9 cellular contexts compared by ENCODE assay signal in the genomic region with DNA sequence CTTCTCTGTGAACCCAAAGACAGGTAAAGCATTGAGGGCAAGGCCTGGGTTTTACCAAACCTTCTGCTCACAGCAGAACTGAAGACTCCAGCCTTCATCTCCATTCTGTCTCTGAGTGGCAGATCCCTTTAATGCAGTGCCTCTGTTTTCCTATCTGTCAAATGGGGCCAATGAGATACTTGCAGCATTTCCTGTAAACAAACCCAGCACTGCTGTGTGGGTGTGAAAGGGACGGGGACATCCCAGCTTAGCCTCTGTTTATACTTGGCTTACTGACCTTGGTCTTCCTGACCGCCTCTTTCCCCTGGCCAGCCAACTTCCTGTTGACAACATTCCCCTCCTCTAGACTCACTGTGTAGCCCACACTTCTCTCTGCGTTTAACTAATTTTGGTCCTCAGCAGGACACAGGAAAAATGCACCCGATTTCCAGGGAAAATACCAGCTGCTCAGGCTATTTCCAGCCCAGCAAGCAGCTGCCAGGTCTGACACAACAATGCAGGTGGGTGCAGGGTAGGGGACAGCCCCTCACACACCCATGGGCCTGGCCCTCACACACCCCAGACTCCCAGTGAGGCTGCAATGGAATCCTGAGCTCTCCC.
A peak's percentile ranks its signal among the peaks of the same experiment; 100 is the strongest.
DNase-seq lines count a peak whose midpoint lies in the region; ATAC-seq and TF ChIP-seq lines count a peak whose summit lies in the region.
"Had no signal": no experiment of that assay in that cellular context is flagged by ENCODE, and none has a peak within 500 bp of the region (broad histone marks: within the 10 kb centered on the region; RNA-seq: fewer than 3 reads in every experiment).

No MANE protein-coding gene starts in this region.

- peaks cover 9% of the 10 kb centered on the region for H3K9me1 ChIP-seq in IMR-90 (ENCODE audit: insufficient read depth, low read length)

- H3K27ac Mint-ChIP-seq in type B pancreatic cell, result no peak overlapping the region

- peak overlapping the region; percentile 87 for H2BK120ac ChIP-seq in IMR-90 (ENCODE audit: low read depth, low read length)

- intact Hi-C loops in IMR-90 (cut with micrococcal nuclease), result no loop called here

- no peaks in the 10 kb centered on the region for H3K27me3 ChIP-seq in IMR-90 (ENCODE audit: control insufficient read depth, insufficient read depth, low read length)

- peaks cover 13% of the 10 kb centered on the region for H3K4me1 Mint-ChIP-seq in type B pancreatic cell (ENCODE audit: unreplicated experiment)

- peak overlapping the region; percentile 86 for H3K14ac ChIP-seq in IMR-90 (replicated peaks; ENCODE audit: low read depth, low read length)

- H3K23ac ChIP-seq in IMR-90 (ENCODE audit: low read depth, low read length), result peak overlapping the region; percentile 28; the same call in 1 of the 2 replicates

- H4K20me1 ChIP-seq in IMR-90 (ENCODE audit: insufficient read depth, low read length), result no peaks in the 10 kb centered on the region

- H2AFZ ChIP-seq in IMR-90 (replicated peaks; ENCODE audit: low read length, poor library complexity), result peak overlapping the region; percentile 86

- peaks cover 13% of the 10 kb centered on the region for H3K4me1 ChIP-seq in IMR-90 (ENCODE audit: control insufficient read depth, insufficient read depth, low read length)

- peak overlapping the region; percentile 42 for H3K27ac ChIP-seq in IMR-90 (ENCODE audit: insufficient read depth, low read length)
- H3K27ac ChIP-seq in coronary artery, result peak overlapping the region; percentile 23 to 81
- no peak overlapping the region for H3K27ac ChIP-seq in substantia nigra (ENCODE audit: low read depth, low read length, poor library complexity, severe bottlenecking)
- H3K27ac ChIP-seq: KMS-11 had no signal

- no peak for TF ChIP-seq CTCF in IMR-90 (conservative IDR thresholded peaks at IDR 0.05; ENCODE audit: low read depth, low read length)
- no peak for TF ChIP-seq CTCF in coronary artery (IDR thresholded peaks at IDR 0.05)
- no peak for TF ChIP-seq CTCF in type B pancreatic cell (conservative IDR thresholded peaks at IDR 0.05)

- H3K4me3 ChIP-seq in IMR-90 (ENCODE audit: insufficient read depth, low read depth, low read length), result no peak overlapping the region
- H3K4me3 ChIP-seq in coronary artery, result no peak overlapping the region

- no peak overlapping the region for H3K4me3 Mint-ChIP-seq in type B pancreatic cell

- peak overlapping the region; percentile 81 for H4K91ac ChIP-seq in IMR-90 (ENCODE audit: insufficient read depth, low read depth, low read length)

- H3K56ac ChIP-seq in IMR-90 (ENCODE audit: extremely low read depth, insufficient read depth, low read length), result peak overlapping the region; percentile 19; the same call in 1 of the 2 replicates

- no peaks in the 10 kb centered on the region for H3K9me3 ChIP-seq in IMR-90 (ENCODE audit: control insufficient read depth, insufficient read depth, low read length)

- H2AK9ac ChIP-seq in IMR-90 (replicated peaks; ENCODE audit: low read depth, low read length, poor library complexity), result peak overlapping the region; percentile 79

- no peaks in the 10 kb centered on the region for H3K27me3 Mint-ChIP-seq in type B pancreatic cell

- peak overlapping the region; percentile 71; the same call in 1 of the 3 replicates for H2BK15ac ChIP-seq in IMR-90 (ENCODE audit: low read depth, low read length)

- ATAC-seq in IMR-90 (ENCODE audit: low read depth), result peak; percentile 90

- H3K36me3 Mint-ChIP-seq in type B pancreatic cell, result no peaks in the 10 kb centered on the region

- H3K9ac ChIP-seq in IMR-90 (ENCODE audit: low read depth, low read length), result peak overlapping the region; percentile 12; the same call in 1 of the 2 replicates
- H3K9ac ChIP-seq: KMS-11 had no signal

- no TSS peak for BruUV-seq in IMR-90 (replicated peaks; lab: Mats Ljungman, UMichigan)

- no peak for TF ChIP-seq POLR2A in IMR-90 (IDR thresholded peaks at IDR 0.05; ENCODE audit: low read depth, low read length)

- no peak overlapping the region for H3K4me2 ChIP-seq in IMR-90 (ENCODE audit: low read depth, low read length)
- H3K4me2 ChIP-seq: KMS-11 had no signal

- peak overlapping the region; percentile 89 for H3K4ac ChIP-seq in IMR-90 (ENCODE audit: low read depth, low read length)

- no peak overlapping the region for H4K5ac ChIP-seq in IMR-90 (ENCODE audit: low read depth, low read length)

- WGBS in IMR-90 (ENCODE audit: extremely low coverage in 2 of 2, insufficient read length in 1 of 2), 2 experiments, result 7% methylated on average over 3 of the region's 4 CpGs; no CpG with 5 or more reads in 1 of the 2 experiments

- dilution Hi-C loops in IMR-90 (cut with HindIII; ENCODE audit: low sequenced_read_pairs, unreplicated experiment), result no loop called here

- peak overlapping the region; percentile 32 to 78; a peak in 1 of 4 replicates for H4K8ac ChIP-seq in IMR-90 (ENCODE audit: low read depth in 2 of 2, low read length in 2 of 2)

- no peaks in the 10 kb centered on the region for H3K79me1 ChIP-seq in IMR-90 (ENCODE audit: low read depth in 1 of 2, low read length in 2 of 2)

- TF ChIP-seq RAD21 in IMR-90 (IDR thresholded peaks at IDR 0.05; ENCODE audit: low read length), result no peak

- POLR2A ChIA-PET in IMR-90 (lab: Charles Lee; ENCODE audit: unreplicated experiment), result no interaction called here

- in situ Hi-C loops in IMR-90 (cut with MboI; ENCODE audit: low sequenced_read_pairs), result loop anchor here (5.0 kb wide), 1 partner anchor 47 kb away; no protein-coding TSS in a partner anchor

- H3K18ac ChIP-seq in IMR-90 (ENCODE audit: low read depth, low read length), result peak overlapping the region; percentile 20; the same call in 1 of the 2 replicates

- no peaks in the 10 kb centered on the region for H3K36me3 ChIP-seq in IMR-90 (ENCODE audit: control insufficient read depth, insufficient read depth, low read length)

- CTCF ChIA-PET in IMR-90 (lab: Yijun Ruan, JAX), result no interaction called here

- DNase-seq in AG08395 (ENCODE audit: low spot score), result peak; percentile 64
- peak; percentile 75 for DNase-seq in IMR-90
- DNase-seq in coronary artery (ENCODE audit: low spot score), result no peak
- DNase-seq in myocyte (ENCODE audit: low read depth), result peak; percentile 91
- no peak for DNase-seq in Ammon's horn (ENCODE audit: low spot score)
- no peak for DNase-seq in type B pancreatic cell (ENCODE audit: extremely low spot score, unreplicated experiment)
- DNase-seq in substantia nigra (lab: John Stamatoyannopoulos, UW), result no peak
- DNase-seq in central memory CD4-positive, alpha-beta T cell, result no peak

- peak overlapping the region; percentile 27 for H2BK5ac ChIP-seq in IMR-90 (ENCODE audit: low read depth, low read length, poor library complexity, severe bottlenecking)

- H3K9me3 Mint-ChIP-seq in type B pancreatic cell, result no peaks in the 10 kb centered on the region

- H2BK20ac ChIP-seq in IMR-90 (ENCODE audit: low read depth, low read length), result peak overlapping the region; percentile 84

- H2AK5ac ChIP-seq in IMR-90 (ENCODE audit: low read depth, low read length), result peak overlapping the region; percentile 75

TF ChIP-seq in IMR-90, 13 proteins besides CTCF, POLR2A, EP300 and RAD21:
- TF ChIP-seq, protein P1, sequence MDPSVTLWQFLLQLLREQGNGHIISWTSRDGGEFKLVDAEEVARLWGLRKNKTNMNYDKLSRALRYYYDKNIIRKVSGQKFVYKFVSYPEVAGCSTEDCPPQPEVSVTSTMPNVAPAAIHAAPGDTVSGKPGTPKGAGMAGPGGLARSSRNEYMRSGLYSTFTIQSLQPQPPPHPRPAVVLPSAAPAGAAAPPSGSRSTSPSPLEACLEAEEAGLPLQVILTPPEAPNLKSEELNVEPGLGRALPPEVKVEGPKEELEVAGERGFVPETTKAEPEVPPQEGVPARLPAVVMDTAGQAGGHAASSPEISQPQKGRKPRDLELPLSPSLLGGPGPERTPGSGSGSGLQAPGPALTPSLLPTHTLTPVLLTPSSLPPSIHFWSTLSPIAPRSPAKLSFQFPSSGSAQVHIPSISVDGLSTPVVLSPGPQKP (IDR thresholded peaks at IDR 0.05; ENCODE audit: borderline replicate concordance, low read depth, low read length), result no peak
- no peak for TF ChIP-seq CEBPB (IDR thresholded peaks at IDR 0.05; ENCODE audit: low read depth, low read length)
- TF ChIP-seq, protein P2, sequence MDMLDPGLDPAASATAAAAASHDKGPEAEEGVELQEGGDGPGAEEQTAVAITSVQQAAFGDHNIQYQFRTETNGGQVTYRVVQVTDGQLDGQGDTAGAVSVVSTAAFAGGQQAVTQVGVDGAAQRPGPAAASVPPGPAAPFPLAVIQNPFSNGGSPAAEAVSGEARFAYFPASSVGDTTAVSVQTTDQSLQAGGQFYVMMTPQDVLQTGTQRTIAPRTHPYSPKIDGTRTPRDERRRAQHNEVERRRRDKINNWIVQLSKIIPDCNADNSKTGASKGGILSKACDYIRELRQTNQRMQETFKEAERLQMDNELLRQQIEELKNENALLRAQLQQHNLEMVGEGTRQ (IDR thresholded peaks at IDR 0.05; ENCODE audit: low read depth, low read length), result no peak
- TF ChIP-seq RFX5 (IDR thresholded peaks at IDR 0.05; ENCODE audit: low read depth, low read length), result no peak
- peak; percentile 97 for TF ChIP-seq RCOR1 (IDR thresholded peaks at IDR 0.05; ENCODE audit: insufficient replicate concordance, low read length)
- TF ChIP-seq BHLHE40 (IDR thresholded peaks at IDR 0.05; ENCODE audit: low read depth, low read length), result no peak
- no peak for TF ChIP-seq MXI1 (IDR thresholded peaks at IDR 0.05; ENCODE audit: borderline replicate concordance, low read depth, low read length)

Comparison
In these comparisons a context has a peak if more than half of its experiments do, and no peak if none do; other contexts are left out.
1. DNase-seq: peak in AG08395 (single experiment), IMR-90 (single experiment) and myocyte (single experiment); none in coronary artery (single experiment), Ammon's horn (single experiment), type B pancreatic cell (single experiment), substantia nigra (0 of 49) and central memory CD4-positive, alpha-beta T cell (single experiment).